In genomic region chr16:19717319-19717718, GRCh38 we compare ENCODE assay signal across 8 cellular contexts. TPM values are rescaled to one million over a fixed set of nuclear protein-coding genes. Genes with fewer than 3 reads are reported as not detected.
DNase-seq lines count a peak whose midpoint lies in the region; ATAC-seq and TF ChIP-seq lines count a peak whose summit lies in the region.

No MANE protein-coding gene starts in this region.

- H3K27ac ChIP-seq in layer of hippocampus (ENCODE audit: low read depth, low read length) = peak overlapping the region; percentile 71
- H3K27ac ChIP-seq in tibial nerve = peak overlapping the region; percentile 37 to 88 (median 77)

- H3K36me3 ChIP-seq in adipocyte (ENCODE audit: control insufficient read depth, insufficient read depth, low read length, severe bottlenecking) (peaks cover 19% of the 10 kb centered on the region), tibial nerve (peaks cover 0 to 24% (median 0%) of the 10 kb centered on the region in 3 donors)

- H3K9ac ChIP-seq in adipocyte (ENCODE audit: low read length) = peak overlapping the region; percentile 97

- H3K4me1 Mint-ChIP-seq in activated naive CD4-positive, alpha-beta T cell treated with anti-CD3 and anti-CD28 coated beads for 36 hours (ENCODE audit: low read depth) = peaks cover 45% of the 10 kb centered on the region

- no peaks in the 10 kb centered on the region for H3K27me3 ChIP-seq in adipocyte (replicated peaks; ENCODE audit: control insufficient read depth, insufficient read depth, low read length)
- H3K27me3 ChIP-seq in layer of hippocampus (ENCODE audit: control insufficient read depth, insufficient read depth, low read length) = no peaks in the 10 kb centered on the region
- H3K27me3 ChIP-seq in tibial nerve = no peaks in the 10 kb centered on the region

- peaks cover 14% of the 10 kb centered on the region for H3K4me1 ChIP-seq in adipocyte (ENCODE audit: control insufficient read depth, insufficient read depth, low read length)
- H3K4me1 ChIP-seq in tibial nerve = peaks cover 0 to 40% (median 22%) of the 10 kb centered on the region in 4 donors

- TF ChIP-seq CTCF in tibial nerve (IDR thresholded peaks at IDR 0.05) = no peak

- CTCF ChIA-PET in activated naive CD4-positive, alpha-beta T cell treated with anti-CD3 and anti-CD28 coated beads for 36 hours (lab: Charles Lee) = no interaction called here

- TF ChIP-seq EP300 in tibial nerve (IDR thresholded peaks at IDR 0.05) = no peak

- peak overlapping the region; percentile 91 for H3K4me3 Mint-ChIP-seq in activated naive CD4-positive, alpha-beta T cell treated with anti-CD3 and anti-CD28 coated beads for 36 hours

- ATAC-seq in GM19023 (IDR thresholded peaks at IDR 0.05; ENCODE audit: unreplicated experiment) (no peak), HG03460 (IDR thresholded peaks at IDR 0.05; ENCODE audit: unreplicated experiment) (no peak)

- no peaks in the 10 kb centered on the region for H3K27me3 Mint-ChIP-seq in activated naive CD4-positive, alpha-beta T cell treated with anti-CD3 and anti-CD28 coated beads for 36 hours (ENCODE audit: low read depth)

- H3K4me3 ChIP-seq in adipocyte (ENCODE audit: low read length) (peak overlapping the region; percentile 99), tibial nerve (peak overlapping the region; percentile 71 to 94 (median 81))

- H3K9me3 ChIP-seq in adipocyte (ENCODE audit: control insufficient read depth, low read length) (no peaks in the 10 kb centered on the region), tibial nerve (no peaks in the 10 kb centered on the region)

- DNase-seq in activated naive CD4-positive, alpha-beta T cell treated with anti-CD3 and anti-CD28 coated beads for 36 hours = no peak
- DNase-seq in activated naive CD4-positive, alpha-beta T cell treated with Interleukin-2 at 50 U/mL for 16 hours = no peak
- DNase-seq in adipocyte (ENCODE audit: low read depth) (no peak), tibial nerve (ENCODE audit: low spot score in 2 of 2) (no peak)
- DNase-seq in stimulated activated CD4-positive, alpha-beta T cell treated with anti-CD3 and anti-CD28 coated beads, Interleukin-1b, Interleukin-23, amount 100 ng/mL, for 48 hours = no peak

- no peak for TF ChIP-seq POLR2A in tibial nerve (IDR thresholded peaks at IDR 0.05)

- H3K9me3 Mint-ChIP-seq in activated naive CD4-positive, alpha-beta T cell treated with anti-CD3 and anti-CD28 coated beads for 36 hours = no peaks in the 10 kb centered on the region

- peak overlapping the region; percentile 78 for H3K27ac Mint-ChIP-seq in activated naive CD4-positive, alpha-beta T cell treated with anti-CD3 and anti-CD28 coated beads for 36 hours

- 0% methylated on average over 10 of the region's 10 CpGs for WGBS in tibial nerve, 2 donors

- peaks cover 17% of the 10 kb centered on the region for H3K36me3 Mint-ChIP-seq in activated naive CD4-positive, alpha-beta T cell treated with anti-CD3 and anti-CD28 coated beads for 36 hours (ENCODE audit: low read depth)

- intact Hi-C loops in activated naive CD4-positive, alpha-beta T cell treated with anti-CD3 and anti-CD28 coated beads for 36 hours (cut with micrococcal nuclease) = no loop called here

RNA-seq across cellular contexts. Expression of gene KNOP1, which starts 0.7 kb away (rescaled TPM):
- 10 to 100 TPM; 24.4 to 26.1 TPM for total RNA-seq in activated naive CD4-positive, alpha-beta T cell treated with anti-CD3 and anti-CD28 coated beads for 36 hours
- total RNA-seq in tibial nerve = 10 to 100 TPM; 17.3 to 37.2 (median 26.2) TPM

RNA-seq across cellular contexts. Expression of gene IQCK, which starts 0.8 kb away (rescaled TPM):
- 1 to 10 TPM; 2.8 to 3.9 TPM for total RNA-seq in activated naive CD4-positive, alpha-beta T cell treated with anti-CD3 and anti-CD28 coated beads for 36 hours
- 10 to 100 TPM; 23.1 to 62.7 (median 37.6) TPM for total RNA-seq in tibial nerve

Comparison
In these comparisons a context has a peak if more than half of its experiments do, and no peak if none do; other contexts are left out.
1. RNA of gene IQCK, which starts 0.8 kb away (total RNA-seq): 23.1 to 62.7 TPM in tibial nerve; 2.8 to 3.9 TPM in activated naive CD4-positive, alpha-beta T cell treated with anti-CD3 and anti-CD28 coated beads for 36 hours; every median in the first group is over 4 times any median in the second.